In genomic region chr7:91034459-91035368, GRCh38 we compare ENCODE assay signal across 7 cellular contexts.
DNase-seq lines count a peak whose midpoint lies in the region; ATAC-seq and TF ChIP-seq lines count a peak whose summit lies in the region.

No MANE protein-coding gene starts in this region.

- in situ Hi-C loops in astrocyte of the spinal cord (cut with HindIII; ENCODE audit: low sequenced_read_pairs): no loop called here

- ATAC-seq in HG02759 (IDR thresholded peaks at IDR 0.05; ENCODE audit: unreplicated experiment): peak; percentile 58

- no peak overlapping the region for H3K4me3 ChIP-seq in astrocyte of the spinal cord (ENCODE audit: low read depth, low read length)

- DNase-seq in GM04504 (ENCODE audit: low read depth) (peak; percentile 41), NCI-H446 (lab: John Stamatoyannopoulos, UW) (peak; percentile 12 to 73), astrocyte of the spinal cord (ENCODE audit: low read depth, low spot score) (peak; percentile 68), inferior parietal cortex (ENCODE audit: extremely low spot score) (peak; percentile 81), superior temporal gyrus (ENCODE audit: extremely low spot score) (peak; percentile 86)
- no peak for DNase-seq in activated CD8-positive, alpha-beta memory T cell treated with anti-CD3 and anti-CD28 coated beads, Interleukin-2, amount 50 U/mL, for 4 hours

- peak; percentile 73 for TF ChIP-seq CTCF in astrocyte of the spinal cord (IDR thresholded peaks at IDR 0.05; ENCODE audit: low read depth, low read length)
